Comparison of ENCODE assay signal across 8 cellular contexts in genomic region chr2:172555272-172555521, GRCh38. TPM values are rescaled to one million over a fixed set of nuclear protein-coding genes. Genes with fewer than 3 reads are reported as not detected.
A peak's percentile ranks its signal among the peaks of the same experiment; 100 is the strongest.
DNase-seq lines count a peak whose midpoint lies in the region; ATAC-seq and TF ChIP-seq lines count a peak whose summit lies in the region.

No MANE protein-coding gene starts in this region.

- peaks cover 37% of the 10 kb centered on the region for H3K79me2 ChIP-seq in SK-N-SH (ENCODE audit: insufficient read depth)

- no peaks in the 10 kb centered on the region for H3K9me3 Mint-ChIP-seq in activated naive CD4-positive, alpha-beta T cell treated with anti-CD3 and anti-CD28 coated beads for 36 hours
- H3K9me3 Mint-ChIP-seq in glutamatergic neuron (ENCODE audit: unreplicated experiment), result no peaks in the 10 kb centered on the region
- H3K9me3 Mint-ChIP-seq in stimulated activated naive CD8-positive, alpha-beta T cell treated with anti-CD3 and anti-CD28 coated beads, Interleukin-15, amount 100 ng/mL, for 72 hours, result no peaks in the 10 kb centered on the region

- peak overlapping the region; percentile 83 for H3K4me2 ChIP-seq in SK-N-SH

- peaks cover 4 to 12% of the 10 kb centered on the region in 2 experiments; a peak in 3 of 4 replicates for H3K4me1 ChIP-seq in SK-N-SH (ENCODE audit: control insufficient read depth in 1 of 2, insufficient read depth in 2 of 2, low read depth in 1 of 2, low read length in 1 of 2)

- peak; percentile 53 for ATAC-seq in stimulated activated naive CD8-positive, alpha-beta T cell treated with anti-CD3 and anti-CD28 coated beads, Interleukin-15, amount 100 ng/mL, for 72 hours

- H3K36me3 ChIP-seq in SK-N-SH (replicated peaks in 1 of 2; ENCODE audit: control insufficient read depth in 1 of 2, insufficient read depth in 2 of 2, low read length in 1 of 2), result no peaks in the 10 kb centered on the region

- 9% methylated on average over 2 of the region's 8 CpGs for WGBS in SK-N-SH (ENCODE audit: low lambda C conversion rate)

- TF ChIP-seq RAD21 in SK-N-SH (IDR thresholded peaks at IDR 0.05; ENCODE audit: low read length), result no peak

- peaks cover 11% of the 10 kb centered on the region for H3K36me3 Mint-ChIP-seq in activated naive CD4-positive, alpha-beta T cell treated with anti-CD3 and anti-CD28 coated beads for 36 hours (ENCODE audit: low read depth)
- H3K36me3 Mint-ChIP-seq in glutamatergic neuron (ENCODE audit: unreplicated experiment), result no peaks in the 10 kb centered on the region

- H4K20me1 ChIP-seq in SK-N-SH (ENCODE audit: insufficient read depth), result no peaks in the 10 kb centered on the region

- no peak for TF ChIP-seq EP300 in SK-N-SH (IDR thresholded peaks at IDR 0.05; ENCODE audit: borderline replicate concordance in 1 of 2, low read depth in 1 of 2, low read length in 1 of 2)

- H3K9me3 ChIP-seq in SK-N-SH, result no peaks in the 10 kb centered on the region

- peak overlapping the region; percentile 94 for H3K27ac Mint-ChIP-seq in activated naive CD4-positive, alpha-beta T cell treated with anti-CD3 and anti-CD28 coated beads for 36 hours
- peak overlapping the region; percentile 98 for H3K27ac Mint-ChIP-seq in glutamatergic neuron (ENCODE audit: unreplicated experiment)
- peak overlapping the region; percentile 92 to 96 for H3K27ac Mint-ChIP-seq in stimulated activated naive CD8-positive, alpha-beta T cell treated with anti-CD3 and anti-CD28 coated beads, Interleukin-15, amount 100 ng/mL, for 72 hours

- H2AFZ ChIP-seq in SK-N-SH (ENCODE audit: low read depth), result peak overlapping the region; percentile 91

- intact Hi-C loops in activated naive CD4-positive, alpha-beta T cell treated with anti-CD3 and anti-CD28 coated beads for 36 hours (cut with micrococcal nuclease), result loop anchor here (1.0 to 10.0 kb wide), 6 partner anchors 43 to 868 kb away; partner anchors contain the start of genes DLX2, DYNC1I2, METAP1D and SLC25A12

- no peaks in the 10 kb centered on the region for H3F3A ChIP-seq in SK-N-SH (replicated peaks; ENCODE audit: insufficient read depth)

- H3K27ac ChIP-seq in SK-N-SH (ENCODE audit: low read depth in 2 of 2, low read length in 1 of 2), result peak overlapping the region; percentile 39 to 80; a peak in 2 of 4 replicates

- POLR2A ChIA-PET in SK-N-SH (lab: Yijun Ruan, JAX), result no interaction called here

- no peaks in the 10 kb centered on the region for H3K27me3 Mint-ChIP-seq in activated naive CD4-positive, alpha-beta T cell treated with anti-CD3 and anti-CD28 coated beads for 36 hours (ENCODE audit: low read depth)
- peaks cover 3% of the 10 kb centered on the region for H3K27me3 Mint-ChIP-seq in glutamatergic neuron (ENCODE audit: unreplicated experiment)
- peaks cover 9% of the 10 kb centered on the region for H3K27me3 Mint-ChIP-seq in stimulated activated naive CD8-positive, alpha-beta T cell treated with anti-CD3 and anti-CD28 coated beads, Interleukin-15, amount 100 ng/mL, for 72 hours

- peak overlapping the region; percentile 75 for H3K9ac ChIP-seq in SK-N-SH

- peak overlapping the region; percentile 93 for H3K4me3 Mint-ChIP-seq in activated naive CD4-positive, alpha-beta T cell treated with anti-CD3 and anti-CD28 coated beads for 36 hours
- peak overlapping the region; percentile 98 for H3K4me3 Mint-ChIP-seq in glutamatergic neuron (ENCODE audit: unreplicated experiment)
- H3K4me3 Mint-ChIP-seq in stimulated activated naive CD8-positive, alpha-beta T cell treated with anti-CD3 and anti-CD28 coated beads, Interleukin-15, amount 100 ng/mL, for 72 hours, result peak overlapping the region; percentile 85 to 93

- no peak for DNase-seq in activated naive CD4-positive, alpha-beta T cell treated with anti-CD3 and anti-CD28 coated beads for 36 hours
- DNase-seq in activated naive CD4-positive, alpha-beta T cell (lab: John Stamatoyannopoulos, UW), result no peak
- DNase-seq in SK-N-SH (no peak), glutamatergic neuron (no peak), dermis blood vessel endothelial cell (no peak), SW 1271 (lab: John Stamatoyannopoulos, UW) (no peak)
- no peak for DNase-seq in stimulated activated naive CD8-positive, alpha-beta T cell treated with anti-CD3 and anti-CD28 coated beads, Interleukin-15, amount 100 ng/mL, for 72 hours
- no peak for DNase-seq in activated CD4-positive, alpha-beta T cell treated with anti-CD3 and anti-CD28 coated beads, Interleukin-2, amount 50 U/mL, for 1 hour

- H3K9me2 ChIP-seq in SK-N-SH, result no peaks in the 10 kb centered on the region

- H3K4me1 Mint-ChIP-seq in activated naive CD4-positive, alpha-beta T cell treated with anti-CD3 and anti-CD28 coated beads for 36 hours (ENCODE audit: low read depth), result peaks cover 55% of the 10 kb centered on the region
- peaks cover 2% of the 10 kb centered on the region for H3K4me1 Mint-ChIP-seq in glutamatergic neuron (ENCODE audit: low read depth, unreplicated experiment)
- peaks cover 63% of the 10 kb centered on the region for H3K4me1 Mint-ChIP-seq in stimulated activated naive CD8-positive, alpha-beta T cell treated with anti-CD3 and anti-CD28 coated beads, Interleukin-15, amount 100 ng/mL, for 72 hours

- CTCF ChIA-PET in activated naive CD4-positive, alpha-beta T cell treated with anti-CD3 and anti-CD28 coated beads for 36 hours (lab: Charles Lee), result interaction anchor here (1.3 kb wide), 2 partner anchors 9 to 22 kb away, joined by 3 read pairs; no protein-coding TSS in a partner anchor
- CTCF ChIA-PET in SK-N-SH (lab: Yijun Ruan, JAX), result interaction anchor here (1.0 to 2.3 kb wide), 2 partner anchors 156 to 376 kb away, joined by 3 to 5 read pairs; no protein-coding TSS in a partner anchor

- H3K4me3 ChIP-seq in SK-N-SH (ENCODE audit: low read depth in 2 of 2, low read length in 1 of 2), result peak overlapping the region; percentile 79 to 85

- TF ChIP-seq CTCF in SK-N-SH (IDR thresholded peaks at IDR 0.05) (no peak), glutamatergic neuron (IDR thresholded peaks at IDR 0.05; ENCODE audit: partially characterized antibody, unreplicated experiment) (no peak)

- H3K27me3 ChIP-seq in SK-N-SH (ENCODE audit: insufficient read depth), result no peaks in the 10 kb centered on the region

TF ChIP-seq in SK-N-SH, 30 proteins besides CTCF, POLR2A, EP300 and RAD21:
- no peak for TF ChIP-seq FOXJ3 (CRISPR knock-in tag; IDR thresholded peaks at IDR 0.05)
- TF ChIP-seq GATA2 (CRISPR knock-in tag; IDR thresholded peaks at IDR 0.05), result no peak
- no peak for TF ChIP-seq SIN3A (IDR thresholded peaks at IDR 0.05; ENCODE audit: borderline replicate concordance, low read depth, low read length)
- no peak for TF ChIP-seq CHD2 (IDR thresholded peaks at IDR 0.05; ENCODE audit: low read length, partially characterized antibody)
- no peak for TF ChIP-seq TAF1 (IDR thresholded peaks at IDR 0.05; ENCODE audit: borderline replicate concordance, low read depth, low read length)
- no peak for TF ChIP-seq RFX5 (IDR thresholded peaks at IDR 0.05; ENCODE audit: low read length)
- no peak for TF ChIP-seq JUND (IDR thresholded peaks at IDR 0.05)
- TF ChIP-seq USF1 (IDR thresholded peaks at IDR 0.05; ENCODE audit: borderline replicate concordance, low read depth), result no peak
- no peak for TF ChIP-seq NFIC (IDR thresholded peaks at IDR 0.05; ENCODE audit: borderline replicate concordance)
- TF ChIP-seq POLR2AphosphoS5 (IDR thresholded peaks at IDR 0.05; ENCODE audit: low read depth, low read length), result no peak

RNA-seq across cellular contexts. Expression of gene PDK1, which starts 0.7 kb away (rescaled TPM):
- total RNA-seq in activated naive CD4-positive, alpha-beta T cell treated with anti-CD3 and anti-CD28 coated beads for 36 hours, result 10 to 100 TPM; 31.9 to 35.3 TPM
- 5.3 and 6.3 TPM in 2 replicates for polyA plus RNA-seq in SK-N-SH (2012; rRNA removed)
- 4.8 and 6.4 TPM in 2 replicates for polyA plus RNA-seq in SK-N-SH (2012; cell fraction: cytosol; rRNA removed)
- polyA plus RNA-seq in SK-N-SH (2012; cell fraction: nucleus; rRNA removed), result 5.2 and 11.6 TPM in 2 replicates
- total RNA-seq in glutamatergic neuron (ENCODE audit: unreplicated experiment), result 22.0 TPM
- total RNA-seq in dermis blood vessel endothelial cell, result 5.3 and 10.6 TPM in 2 replicates
